9 cellular contexts compared by ENCODE assay signal in the genomic region with DNA sequence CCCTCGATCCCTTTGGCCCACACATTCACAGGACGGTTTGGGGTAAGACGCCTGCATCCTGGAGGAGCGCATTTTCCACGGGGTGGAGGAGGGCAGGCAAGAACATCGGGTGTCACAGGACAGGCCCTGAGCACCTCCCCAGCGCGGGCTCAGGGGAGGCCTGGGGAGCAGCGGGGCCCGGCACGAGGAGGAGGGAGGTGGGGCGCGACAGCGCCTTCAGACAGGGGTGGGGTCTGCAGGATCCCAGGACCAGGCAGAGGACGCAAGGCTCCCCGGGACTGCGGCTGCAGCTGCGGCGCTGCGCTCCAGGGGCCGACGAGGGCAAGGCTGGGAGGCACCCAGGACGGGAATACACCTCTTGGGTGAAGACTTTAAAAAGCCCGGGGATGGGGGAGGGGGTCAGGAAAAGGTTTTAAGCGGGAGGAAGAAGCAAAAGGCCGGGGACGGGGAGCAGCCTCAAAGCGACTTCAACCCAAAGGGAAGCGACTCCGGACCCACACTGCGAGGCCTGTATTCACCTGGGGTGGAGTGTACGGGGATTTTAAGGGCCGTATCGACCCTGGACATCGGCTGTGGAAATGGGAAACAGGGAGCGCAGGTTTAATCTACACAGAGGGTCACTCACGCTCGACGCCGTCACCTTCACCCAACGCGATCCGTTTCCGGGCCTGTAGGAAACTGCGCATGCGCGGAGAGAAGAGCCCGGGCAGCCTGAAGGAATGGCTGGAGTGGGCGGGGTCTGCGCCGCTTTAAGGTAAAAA. TPM values are rescaled to one million over a fixed set of nuclear protein-coding genes. Genes with fewer than 3 reads are reported as not detected.
DNase-seq lines count a peak whose midpoint lies in the region; ATAC-seq and TF ChIP-seq lines count a peak whose summit lies in the region.
"Had no signal": no experiment of that assay in that cellular context is flagged by ENCODE, and none has a peak within 500 bp of the region (broad histone marks: within the 10 kb centered on the region; RNA-seq: fewer than 3 reads in every experiment).

ZNF415 (minus strand) TSS at position 680 of the 761 bp plus-strand sequence. CDS start 10,234 bp downstream, outside the sequence.

- ATAC-seq in activated naive CD4-positive, alpha-beta T cell treated with anti-CD3 and anti-CD28 coated beads, Interleukin-2, amount 50 U/mL, for 72 hours = peak; percentile 69 to 97
- no peak for ATAC-seq in HG02610 (IDR thresholded peaks at IDR 0.05; ENCODE audit: unreplicated experiment)

- H3K36me3 ChIP-seq in HAP-1 (replicated peaks) = no peaks in the 10 kb centered on the region

- peak within 1 kb of the TSS in 1 of 2 donors; percentile 56 for H3K27ac Mint-ChIP-seq in activated naive CD4-positive, alpha-beta T cell treated with anti-CD3 and anti-CD28 coated beads, Interleukin-2, amount 50 U/mL, for 72 hours
- peak within 1 kb of the TSS; percentile 4 for H3K27ac Mint-ChIP-seq in glutamatergic neuron (ENCODE audit: unreplicated experiment)
- peak within 1 kb of the TSS; percentile 46 for H3K27ac Mint-ChIP-seq in neural crest cell (ENCODE audit: unreplicated experiment)

- in situ Hi-C loops in HAP-1 (cut with MboI; ENCODE audit: low sequenced_read_pairs) = no loop called here

- H3K4me3 Mint-ChIP-seq in glutamatergic neuron (ENCODE audit: unreplicated experiment) (peak within 1 kb of the TSS; percentile 91), neural crest cell (peak within 1 kb of the TSS; percentile 93)

- DNase-seq in EL (peak; percentile 81), NCI-H82 (lab: John Stamatoyannopoulos, UW) (peak; percentile 81), glutamatergic neuron (peak; percentile 87), neural crest cell (ENCODE audit: low read depth, low spot score) (peak; percentile 88), stromal cell of bone marrow (ENCODE audit: low read depth) (peak; percentile 67), HAP-1 (ENCODE audit: low spot score in 2 of 2) (no peak)
- DNase-seq in activated naive CD4-positive, alpha-beta T cell treated with anti-CD3 and anti-CD28 coated beads, Interleukin-2, amount 50 U/mL, for 72 hours (ENCODE audit: low spot score in 2 of 2) = peak; percentile 58 to 79

- H3K4me3 ChIP-seq in HAP-1 = no peak within 1 kb of the TSS

- H3K27me3 ChIP-seq in HAP-1 (ENCODE audit: low read depth) = no peaks in the 10 kb centered on the region

- peaks cover 12% of the 10 kb centered on the region for H3K27me3 Mint-ChIP-seq in glutamatergic neuron (ENCODE audit: unreplicated experiment)
- H3K27me3 Mint-ChIP-seq in neural crest cell (ENCODE audit: low read depth) = peaks cover 4% of the 10 kb centered on the region

- no peaks in the 10 kb centered on the region for H3K9me3 ChIP-seq in HAP-1

- no peak for TF ChIP-seq CTCF in glutamatergic neuron (IDR thresholded peaks at IDR 0.05; ENCODE audit: partially characterized antibody, unreplicated experiment)
- TF ChIP-seq CTCF in neural crest cell (conservative IDR thresholded peaks at IDR 0.05) = no peak

- H3K36me3 Mint-ChIP-seq in activated naive CD4-positive, alpha-beta T cell treated with anti-CD3 and anti-CD28 coated beads, Interleukin-2, amount 50 U/mL, for 72 hours = peaks cover 52% of the 10 kb centered on the region in 2 donors
- H3K36me3 Mint-ChIP-seq in glutamatergic neuron (ENCODE audit: unreplicated experiment) = peaks cover 8% of the 10 kb centered on the region
- peaks cover 23% of the 10 kb centered on the region for H3K36me3 Mint-ChIP-seq in neural crest cell (ENCODE audit: low read depth)

- H3K4me1 Mint-ChIP-seq in glutamatergic neuron (ENCODE audit: low read depth, unreplicated experiment) (peaks cover 4% of the 10 kb centered on the region), neural crest cell (peaks cover 26% of the 10 kb centered on the region)

- H3K9me3 Mint-ChIP-seq in activated naive CD4-positive, alpha-beta T cell treated with anti-CD3 and anti-CD28 coated beads, Interleukin-2, amount 50 U/mL, for 72 hours = peaks cover 36 to 46% of the 10 kb centered on the region in 2 donors
- peaks cover 2% of the 10 kb centered on the region for H3K9me3 Mint-ChIP-seq in glutamatergic neuron (ENCODE audit: unreplicated experiment)
- H3K9me3 Mint-ChIP-seq in neural crest cell = peaks cover 14% of the 10 kb centered on the region

- no peaks in the 10 kb centered on the region for H3K4me1 ChIP-seq in HAP-1

RNA-seq across cellular contexts. Expression of gene ZNF415, which starts in this region (rescaled TPM):
- 1 to 10 TPM; 1.6 to 2.8 TPM for total RNA-seq in activated naive CD4-positive, alpha-beta T cell treated with anti-CD3 and anti-CD28 coated beads, Interleukin-2, amount 50 U/mL, for 72 hours
- total RNA-seq in glutamatergic neuron (ENCODE audit: unreplicated experiment) (12.7 TPM), neural crest cell (12.6 and 13.6 TPM in 2 replicates)
- total RNA-seq: NCI-H460 had no signal

Comparison
In these comparisons a context has a peak if more than half of its experiments do, and no peak if none do; other contexts are left out.
1. DNase-seq: peak in EL (single experiment), NCI-H82 (single experiment), activated naive CD4-positive, alpha-beta T cell treated with anti-CD3 and anti-CD28 coated beads, Interleukin-2, amount 50 U/mL, for 72 hours (2 of 2), glutamatergic neuron (single experiment), neural crest cell (single experiment) and stromal cell of bone marrow (single experiment); none in HAP-1 (0 of 2).